Comparison of ENCODE assay signal across 8 cellular contexts in genomic region chr1:35808376-35809155, GRCh38. TPM values are rescaled to one million over a fixed set of nuclear protein-coding genes. Genes with fewer than 3 reads are reported as not detected.
A peak's percentile ranks its signal among the peaks of the same experiment; 100 is the strongest.
DNase-seq lines count a peak whose midpoint lies in the region; ATAC-seq, FAIRE-seq and TF ChIP-seq lines count a peak whose summit lies in the region.

No MANE protein-coding gene starts in this region.

- H3K4me3 ChIP-seq in AG09309 (ENCODE audit: control insufficient read depth, low read depth, low read length): peak overlapping the region; percentile 59
- H3K4me3 ChIP-seq in OCI-LY3 (ENCODE audit: low read length): peak overlapping the region; percentile 85
- H3K4me3 ChIP-seq in left ventricle myocardium inferior: peak overlapping the region; percentile 95
- peak overlapping the region; percentile 79 to 92 (median 89) for H3K4me3 ChIP-seq in pancreas

- H3K4me1 ChIP-seq in OCI-LY3 (ENCODE audit: low read length) (peaks cover 7% of the 10 kb centered on the region), left ventricle myocardium inferior (peaks cover 35% of the 10 kb centered on the region), pancreas (peaks cover 0 to 14% (median 10%) of the 10 kb centered on the region in 3 donors)

- peak overlapping the region; percentile 90 for H3K4me2 ChIP-seq in OCI-LY3 (ENCODE audit: low read length)

- H3K9me3 ChIP-seq in OCI-LY3 (ENCODE audit: insufficient read depth, low read length): no peaks in the 10 kb centered on the region
- no peaks in the 10 kb centered on the region for H3K9me3 ChIP-seq in left ventricle myocardium inferior (replicated peaks)
- no peaks in the 10 kb centered on the region for H3K9me3 ChIP-seq in pancreas

- DNase-seq in AG09309 (ENCODE audit: low read depth) (no peak), anterior cingulate cortex (lab: John Stamatoyannopoulos, UW) (peak in 34 of 58 donors; percentile 4 to 53 (median 23)), left ventricle myocardium inferior (peak; percentile 38), pancreas (peak in 5 of 6 donors; percentile 18 to 70 (median 43)), OCI-M1 (lab: John Stamatoyannopoulos, UW) (no peak)

- no peaks in the 10 kb centered on the region for H3K79me2 ChIP-seq in OCI-LY3 (ENCODE audit: low read length)

- 0 to 1% methylated on average over 12 to 60 of the region's 60 CpGs for WGBS in pancreas, 2 donors

- H2AFZ ChIP-seq in OCI-LY3 (ENCODE audit: low read depth, low read length): peak overlapping the region; percentile 52

- TF ChIP-seq CTCF in AG09309 (IDR thresholded peaks at IDR 0.05; ENCODE audit: control insufficient read depth, insufficient read depth, low read depth, low read length, missing control alignments): no peak
- no peak for TF ChIP-seq CTCF in OCI-LY3 (IDR thresholded peaks at IDR 0.05; ENCODE audit: low read depth, low read length)
- no peak for TF ChIP-seq CTCF in left ventricle myocardium inferior (IDR thresholded peaks at IDR 0.05; ENCODE audit: borderline replicate concordance)
- no peak for TF ChIP-seq CTCF in pancreas (IDR thresholded peaks at IDR 0.05)

- no peak for FAIRE-seq in pancreas (lab: Jason Lieb, UNC)

- H4K20me1 ChIP-seq in OCI-LY3 (ENCODE audit: insufficient read depth, low read length): no peaks in the 10 kb centered on the region

- intact Hi-C loops in left ventricle myocardium inferior (cut with micrococcal nuclease): no loop called here
- intact Hi-C loops in pancreas (cut with DNase I): no loop called here

- H3K9ac ChIP-seq in OCI-LY3 (ENCODE audit: low read length): peak overlapping the region; percentile 88

- H3K36me3 ChIP-seq in OCI-LY3 (replicated peaks; ENCODE audit: low read depth, low read length) (no peaks in the 10 kb centered on the region), left ventricle myocardium inferior (peaks cover under 1% of the 10 kb centered on the region), pancreas (no peaks in the 10 kb centered on the region)

- ATAC-seq in GM19438 (IDR thresholded peaks at IDR 0.05; ENCODE audit: low read depth, unreplicated experiment) (peak; percentile 36), pancreas (peak; percentile 61 to 71 (median 63)), HG03565 (IDR thresholded peaks at IDR 0.05; ENCODE audit: unreplicated experiment) (no peak)

- H3K27ac ChIP-seq in OCI-LY3 (ENCODE audit: low read length): no peak overlapping the region
- H3K27ac ChIP-seq in left ventricle myocardium inferior (replicated peaks): peak overlapping the region; percentile 95
- peak overlapping the region; percentile 53 to 87 (median 73) for H3K27ac ChIP-seq in pancreas

- H3K27me3 ChIP-seq in OCI-LY3 (ENCODE audit: low read depth, low read length): no peaks in the 10 kb centered on the region
- no peaks in the 10 kb centered on the region for H3K27me3 ChIP-seq in left ventricle myocardium inferior (ENCODE audit: low read depth)
- H3K27me3 ChIP-seq in pancreas: no peaks in the 10 kb centered on the region

RNA-seq across cellular contexts. Expression of gene AGO4, which starts 0.8 kb away (rescaled TPM):
- total RNA-seq in left ventricle myocardium inferior (14.6 TPM), pancreas (10 to 100 TPM in 1 of 6 donors, 1 to 10 TPM in 5; 3.2 to 10.7 (median 7.2) TPM)
- 1 to 10 TPM; 4.9 to 6.0 TPM for polyA plus RNA-seq in pancreas

RNA-seq across cellular contexts. Expression of gene CLSPN, which starts 38.8 kb away (rescaled TPM):
- total RNA-seq in left ventricle myocardium inferior (0.49 TPM), pancreas (under 1 TPM in 5 of 6 donors, not detected in 1; 0.12 to 1.00 (median 0.49) TPM)
- under 1 TPM in 1 of 2 donors, not detected in 1; 0.23 TPM for polyA plus RNA-seq in pancreas

Comparison
In these comparisons a context has a peak if more than half of its experiments do, and no peak if none do; other contexts are left out.
1. DNase-seq: peak in anterior cingulate cortex (34 of 58), left ventricle myocardium inferior (single experiment) and pancreas (5 of 6); none in AG09309 (single experiment) and OCI-M1 (single experiment).
2. Peak in every context shown above with its lines, with median percentiles within 50 percentile points of each other: H3K4me3 ChIP-seq.